In the genomic region with DNA sequence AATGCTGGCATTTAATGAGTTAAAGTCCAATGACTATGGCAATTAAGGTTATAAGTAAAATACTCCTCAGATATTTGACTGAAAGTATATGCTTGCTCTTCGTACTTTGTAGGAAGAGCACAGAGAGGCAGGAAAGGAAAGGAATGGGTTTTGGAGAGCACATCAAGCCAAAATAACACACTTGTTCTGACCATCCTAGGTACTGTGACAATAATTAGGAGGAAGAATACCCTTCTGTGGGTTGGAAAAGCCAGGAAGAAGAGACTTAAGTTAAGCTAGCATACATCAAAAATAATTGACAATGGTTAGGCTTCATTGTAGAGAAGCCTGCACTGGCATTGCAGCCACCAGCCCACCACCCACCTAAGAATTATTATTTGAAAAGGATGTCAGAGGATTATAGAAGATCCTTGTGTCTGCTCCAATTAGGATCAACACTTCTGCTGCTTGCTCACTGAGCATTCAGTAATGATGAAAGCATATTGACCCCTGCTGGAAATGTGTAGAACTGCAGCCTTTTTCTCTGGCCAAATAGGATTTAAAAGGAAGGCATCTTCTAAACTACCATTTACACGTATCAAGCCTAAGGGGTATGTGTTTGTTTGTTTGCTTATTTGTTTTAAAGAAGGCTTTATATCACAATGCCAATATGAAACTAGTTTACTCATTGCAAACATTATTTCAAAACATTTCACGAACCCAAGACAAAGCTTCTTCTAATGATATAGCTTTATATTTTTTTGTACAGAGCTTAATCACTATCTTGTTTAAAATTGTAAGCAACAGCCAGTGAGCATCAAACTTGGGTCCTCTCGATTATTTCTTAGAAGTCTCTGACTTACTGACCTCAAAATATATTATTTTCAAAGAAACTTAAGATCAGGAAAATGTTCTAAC, we compare ENCODE assay signal across 9 cellular contexts.
DNase-seq lines count a peak whose midpoint lies in the region; ATAC-seq and TF ChIP-seq lines count a peak whose summit lies in the region.
"Had no signal": no experiment of that assay in that cellular context is flagged by ENCODE, and none has a peak within 500 bp of the region (broad histone marks: within the 10 kb centered on the region; RNA-seq: fewer than 3 reads in every experiment).

No MANE protein-coding gene starts in this region.

- no peak overlapping the region for H3K4me3 ChIP-seq in astrocyte of the spinal cord (ENCODE audit: low read depth, low read length)
- H3K4me3 ChIP-seq: BLaER1 had no signal

- ATAC-seq in HG02571 (IDR thresholded peaks at IDR 0.05; ENCODE audit: unreplicated experiment) = peak; percentile 78

- peak; percentile 75 for DNase-seq in SIG-M5 treated with dmso at 0.1 percent for 504 hours (lab: John Stamatoyannopoulos, UW; ENCODE audit: unreplicated experiment)
- no peak for DNase-seq in SIG-M5 (lab: John Stamatoyannopoulos, UW)
- peak; percentile 86 for DNase-seq in NAMALWA (ENCODE audit: low spot score)
- peak; percentile 18 for DNase-seq in SHP77 treated with DMSO at 0.1 percent for 48 hours (lab: John Stamatoyannopoulos, UW)
- peak; percentile 84 for DNase-seq in astrocyte of the spinal cord (ENCODE audit: low read depth, low spot score)
- DNase-seq in iPS DF 4.7 (ENCODE audit: extremely low read depth, low spot score) = peak; percentile 60
- peak; percentile 12 for DNase-seq in smooth muscle cell of the brain vasculature (ENCODE audit: low read depth, low spot score)

- in situ Hi-C loops in astrocyte of the spinal cord (cut with HindIII; ENCODE audit: low sequenced_read_pairs) = no loop called here

- TF ChIP-seq CTCF in astrocyte of the spinal cord (IDR thresholded peaks at IDR 0.05; ENCODE audit: low read depth, low read length) = peak; percentile 89
